11 cellular contexts compared by ENCODE assay signal in the genomic region with DNA sequence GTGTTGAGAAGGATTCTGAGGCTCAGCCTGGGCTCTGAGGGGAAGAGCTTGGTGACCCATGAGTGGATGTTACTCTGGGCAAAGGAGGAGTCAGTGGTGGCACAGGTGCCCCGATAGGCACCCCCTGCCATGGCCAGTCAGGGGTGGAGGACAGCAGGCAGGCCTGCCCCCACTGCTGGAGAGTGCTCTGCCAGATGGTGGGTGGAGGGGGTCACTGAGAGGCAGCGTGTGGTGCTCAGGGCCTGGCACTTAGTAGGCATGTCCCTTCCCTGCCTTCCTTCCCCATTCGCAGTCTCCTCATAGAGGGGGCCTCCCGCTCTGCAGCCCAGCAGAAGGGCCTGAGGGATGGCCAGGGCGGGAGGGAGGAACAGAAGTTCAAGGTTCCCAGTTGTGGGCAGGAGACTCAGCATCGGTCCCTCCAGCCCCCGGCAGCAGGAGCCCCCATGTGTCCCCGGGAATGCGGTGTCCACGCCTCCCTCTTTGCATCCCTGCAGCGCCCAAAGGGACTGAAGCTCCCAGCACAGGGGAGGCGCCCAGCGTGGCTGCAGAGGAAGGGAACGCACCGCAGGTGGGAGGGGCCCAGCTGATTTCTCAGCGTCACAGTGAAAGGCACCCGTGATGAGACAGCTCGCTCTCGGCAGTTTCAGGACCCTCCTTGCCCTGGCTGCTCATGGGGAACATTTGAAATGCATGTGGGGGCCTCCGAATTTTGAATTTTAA. TPM values are rescaled to one million over a fixed set of nuclear protein-coding genes. Genes with fewer than 3 reads are reported as not detected.
DNase-seq lines count a peak whose midpoint lies in the region; TF ChIP-seq lines count a peak whose summit lies in the region.
"Had no signal": no experiment of that assay in that cellular context is flagged by ENCODE, and none has a peak within 500 bp of the region (broad histone marks: within the 10 kb centered on the region; RNA-seq: fewer than 3 reads in every experiment).

No MANE protein-coding gene starts in this region.

- TF ChIP-seq POLR2A in suprapubic skin (IDR thresholded peaks at IDR 0.05): no peak

- H3K79me1 ChIP-seq in mesenchymal stem cell (replicated peaks; ENCODE audit: low read length, poor library complexity, severe bottlenecking): no peaks in the 10 kb centered on the region

- no peaks in the 10 kb centered on the region for H3K9me3 Mint-ChIP-seq in HFFc6
- H3K9me3 Mint-ChIP-seq: activated naive CD4-positive, alpha-beta T cell treated with anti-CD3 and anti-CD28 coated beads, Interleukin-2, amount 50 U/mL, for 72 hours had no signal

- no peak overlapping the region for H3K4me2 ChIP-seq in mesenchymal stem cell (ENCODE audit: low read length, poor library complexity, severe bottlenecking)
- H3K4me2 ChIP-seq in GM23248 (ENCODE audit: unreplicated experiment): no peak overlapping the region

- no peak overlapping the region for H2BK120ac ChIP-seq in mesenchymal stem cell (ENCODE audit: low read depth, low read length)

- no peak overlapping the region for H2AK5ac ChIP-seq in mesenchymal stem cell (ENCODE audit: low read length, severe bottlenecking)

- peaks cover 2% of the 10 kb centered on the region; the same call in 1 of the 2 replicates for H3K27me3 Mint-ChIP-seq in HFFc6 (ENCODE audit: insufficient read depth)

- H3K4me1 Mint-ChIP-seq in HFFc6 (ENCODE audit: low read depth): peaks cover 12% of the 10 kb centered on the region

- H3K27ac ChIP-seq in mesenchymal stem cell (ENCODE audit: low read length, poor library complexity, severe bottlenecking) (no peak overlapping the region), suprapubic skin (peak overlapping the region; percentile 65), GM23248 (no peak overlapping the region)
- H3K27ac ChIP-seq: WERI-Rb-1 had no signal

- H3K4me3 Mint-ChIP-seq in HFFc6: no peak overlapping the region
- H3K4me3 Mint-ChIP-seq: stimulated activated naive B cell treated with anti-CD40 and anti-IgM and Interleukin-4, amounts not matched to agents 10 μg/mL and 1 μg/mL and 100 μg/mL, for 72 hours had no signal

- TF ChIP-seq EP300 in suprapubic skin (IDR thresholded peaks at IDR 0.05): no peak

- H3K18ac ChIP-seq in mesenchymal stem cell (ENCODE audit: low read depth in 1 of 2, low read length in 2 of 2): peak overlapping the region; percentile 15 to 58

- H4K91ac ChIP-seq in mesenchymal stem cell (ENCODE audit: low read length): peak overlapping the region; percentile 76

- H2BK12ac ChIP-seq in mesenchymal stem cell (ENCODE audit: low read length in 2 of 2): peak overlapping the region; percentile 26 to 80

- H3K9me3 ChIP-seq in mesenchymal stem cell (ENCODE audit: control insufficient read depth, low read length): peaks cover 14% of the 10 kb centered on the region
- H3K9me3 ChIP-seq in suprapubic skin: no peaks in the 10 kb centered on the region
- H3K9me3 ChIP-seq in GM23248 (ENCODE audit: low read depth): no peaks in the 10 kb centered on the region

- H3K4me1 ChIP-seq in mesenchymal stem cell (ENCODE audit: control insufficient read depth, insufficient read depth, low read depth, low read length) (peaks cover 29% of the 10 kb centered on the region), suprapubic skin (peaks cover 62% of the 10 kb centered on the region), GM23248 (ENCODE audit: insufficient read depth) (peaks cover 7% of the 10 kb centered on the region)

- H3K27me3 ChIP-seq in mesenchymal stem cell (ENCODE audit: control insufficient read depth in 1 of 2, insufficient read depth in 1 of 2, low read length in 2 of 2) (no peaks in the 10 kb centered on the region), suprapubic skin (peaks cover 5% of the 10 kb centered on the region), GM23248 (replicated peaks; ENCODE audit: insufficient read depth) (no peaks in the 10 kb centered on the region)

- peak overlapping the region; percentile 80; the same call in 1 of the 2 replicates for H3K27ac Mint-ChIP-seq in HFFc6
- H3K27ac Mint-ChIP-seq: activated naive CD4-positive, alpha-beta T cell treated with anti-CD3 and anti-CD28 coated beads, Interleukin-2, amount 50 U/mL, for 72 hours had no signal

- peak overlapping the region; percentile 18 to 19 for H3K4ac ChIP-seq in mesenchymal stem cell (ENCODE audit: low read depth in 1 of 2, low read length in 2 of 2)

- no peak overlapping the region for H3K23ac ChIP-seq in mesenchymal stem cell (ENCODE audit: low read length in 2 of 2)

- peak overlapping the region; percentile 62 for H4K8ac ChIP-seq in mesenchymal stem cell (ENCODE audit: low read length)

- H3K4me3 ChIP-seq in mesenchymal stem cell (ENCODE audit: insufficient read depth in 1 of 2, low read depth in 1 of 2, low read length in 2 of 2) (no peak overlapping the region), suprapubic skin (no peak overlapping the region), GM23248 (no peak overlapping the region)

- no peak overlapping the region for H2BK5ac ChIP-seq in mesenchymal stem cell (ENCODE audit: low read depth, low read length, poor library complexity, severe bottlenecking)

- WGBS in mesenchymal stem cell: 86% methylated on average over 20 of the region's 20 CpGs
- 55% methylated on average over 7 of the region's 20 CpGs for WGBS in suprapubic skin
- 41 to 48% methylated on average over 18 to 20 of the region's 20 CpGs for WGBS in GM23248 (ENCODE audit: low coverage in 1 of 2, low lambda C conversion rate in 2 of 2, missing lambda C conversion rate in 2 of 2), 2 experiments

- no peaks in the 10 kb centered on the region for H4K20me1 ChIP-seq in GM23248 (ENCODE audit: insufficient read depth)

- in situ Hi-C loops in GM23248 (cut with MboI): no loop called here

- peak overlapping the region; percentile 73 for H2BK15ac ChIP-seq in mesenchymal stem cell (ENCODE audit: low read depth, poor library complexity, severe bottlenecking)

- no peak for DNase-seq in HFFc6
- peak; percentile 22 for DNase-seq in activated naive CD4-positive, alpha-beta T cell treated with anti-CD3 and anti-CD28 coated beads, Interleukin-2, amount 50 U/mL, for 16 hours
- no peak for DNase-seq in mesenchymal stem cell
- peak; percentile 62 to 80 for DNase-seq in suprapubic skin (ENCODE audit: low spot score in 2 of 2)
- no peak for DNase-seq in GM23248
- DNase-seq in DMS53 treated with DMSO at 0.1 percent for 48 hours (lab: John Stamatoyannopoulos, UW; ENCODE audit: unreplicated experiment): no peak
- DNase-seq in NCI-H1105 (lab: John Stamatoyannopoulos, UW): no peak
- DNase-seq: effector CD8-positive, alpha-beta T cell; stimulated activated naive B cell treated with anti-CD40 and anti-IgM and Interleukin-4, amounts not matched to agents 10 μg/mL and 1 μg/mL and 100 μg/mL, for 72 hours; WERI-Rb-1 had no signal

- TF ChIP-seq CTCF in HFFc6 (IDR thresholded peaks at IDR 0.05) (no peak), suprapubic skin (IDR thresholded peaks at IDR 0.05) (no peak)

- peak overlapping the region in 1 of 2 experiments; percentile 57 for H3K14ac ChIP-seq in mesenchymal stem cell (ENCODE audit: low read length in 2 of 2)

- H3K9ac ChIP-seq in mesenchymal stem cell (ENCODE audit: low read length) (peak overlapping the region; percentile 43), GM23248 (no peak overlapping the region)

- H3F3A ChIP-seq in GM23248 (ENCODE audit: insufficient read depth): peaks cover 5% of the 10 kb centered on the region; the same call in 1 of the 2 replicates

- no peaks in the 10 kb centered on the region for H3K79me2 ChIP-seq in GM23248 (ENCODE audit: insufficient read depth)

- no peaks in the 10 kb centered on the region for H3K36me3 Mint-ChIP-seq in HFFc6 (ENCODE audit: low read depth)
- H3K36me3 Mint-ChIP-seq: activated naive CD4-positive, alpha-beta T cell treated with anti-CD3 and anti-CD28 coated beads, Interleukin-2, amount 50 U/mL, for 72 hours had no signal

- H3K36me3 ChIP-seq in mesenchymal stem cell (ENCODE audit: control insufficient read depth in 1 of 2, insufficient read depth in 2 of 2, low read depth in 1 of 2, low read length in 2 of 2): no peaks in the 10 kb centered on the region
- no peaks in the 10 kb centered on the region for H3K36me3 ChIP-seq in suprapubic skin
- H3K36me3 ChIP-seq in GM23248 (ENCODE audit: low read depth): no peaks in the 10 kb centered on the region
- H3K36me3 ChIP-seq: WERI-Rb-1 had no signal

- no peaks in the 10 kb centered on the region for H3K9me2 ChIP-seq in GM23248 (ENCODE audit: insufficient read depth)

- no peak overlapping the region for H2AFZ ChIP-seq in mesenchymal stem cell (ENCODE audit: low read depth, low read length)
- no peak overlapping the region; the same call in 1 of the 2 replicates for H2AFZ ChIP-seq in GM23248

RNA-seq across cellular contexts. Expression of a gene that starts 5.7 kb away (rescaled TPM):
- total RNA-seq in HFFc6 (2021; fragmentation: NEBNext Ultra II Directional; extraction: Animal tissue kit (Norgen Biotek cat#: 25700)): 1 to 10 TPM; 1.2 to 2.1 (median 1.6) TPM
- polyA plus RNA-seq in mesenchymal stem cell (2013, experiment 1 of 2): 3.7 TPM
- 3.7 TPM for polyA plus RNA-seq in mesenchymal stem cell (2013, experiment 2 of 2)
- 10 to 100 TPM in 3 of 4 donors, 1 to 10 TPM in 1; 5.6 to 31.9 (median 13.2) TPM for total RNA-seq in suprapubic skin
- 29.4 and 36.2 TPM in 2 replicates for total RNA-seq in GM23248 (2014; rRNA removed; shearing (Covaris generic))
- polyA plus RNA-seq in GM23248 (2016; fragmentation: Nextera tagmentation; extraction: Ambion mirVana): 6.1 and 7.7 TPM in 2 replicates

Comparison
In these comparisons a context has a peak if more than half of its experiments do, and no peak if none do; other contexts are left out.
1. DNase-seq: peak in activated naive CD4-positive, alpha-beta T cell treated with anti-CD3 and anti-CD28 coated beads, Interleukin-2, amount 50 U/mL, for 16 hours (single experiment) and suprapubic skin (2 of 2); none in HFFc6 (single experiment), mesenchymal stem cell (single experiment), GM23248 (single experiment), DMS53 treated with DMSO at 0.1 percent for 48 hours (single experiment) and NCI-H1105 (single experiment).